In the genomic region with DNA sequence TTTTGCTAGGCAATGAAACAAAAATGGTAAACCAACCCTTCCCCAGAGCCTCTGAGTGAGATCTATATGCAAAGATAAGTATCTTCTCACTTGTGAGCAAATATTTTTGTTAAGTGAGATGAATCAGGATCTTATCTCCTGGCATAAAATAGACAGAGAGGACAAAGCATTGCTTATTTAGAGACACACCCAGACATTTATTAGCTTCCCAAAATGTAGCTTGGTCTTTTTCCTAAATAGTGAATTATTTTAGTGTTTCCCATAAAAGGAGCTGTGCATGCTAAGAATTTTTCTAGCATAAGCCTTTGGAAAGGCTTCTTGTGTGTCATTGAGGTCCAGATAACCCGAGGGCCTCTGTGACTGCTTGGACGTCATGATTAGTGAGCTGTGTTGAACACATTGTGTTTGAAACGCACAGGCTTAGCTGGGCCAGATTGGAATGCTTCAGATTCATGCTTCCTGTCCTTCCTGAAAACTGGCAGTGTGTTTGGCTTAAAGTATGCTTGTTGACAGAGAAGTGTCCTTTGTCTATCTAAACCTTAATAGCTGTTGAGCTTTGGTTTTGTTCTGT, we compare ENCODE assay signal across 1 cellular context.
TF ChIP-seq lines count a peak whose summit lies in the region.

No MANE protein-coding gene starts in this region.

TF ChIP-seq in K562, 482 proteins besides CTCF, POLR2A, EP300 and RAD21 (continued from another document):
- no peak for TF ChIP-seq THAP7 (CRISPR knock-in tag; IDR thresholded peaks at IDR 0.05)
